8 cellular contexts compared by ENCODE assay signal in genomic region chr17:21551081-21551881, GRCh38.
DNase-seq lines count a peak whose midpoint lies in the region; ATAC-seq lines count a peak whose summit lies in the region.

No MANE protein-coding gene starts in this region.

- H3K4me1 ChIP-seq in mononuclear cell (ENCODE audit: insufficient read depth, low read length): peaks cover 18% of the 10 kb centered on the region

- peaks cover 31% of the 10 kb centered on the region for H3K27me3 ChIP-seq in mononuclear cell (ENCODE audit: insufficient read depth, low read length)

- DNase-seq in ELF-1 (ENCODE audit: low read depth, low spot score): peak; percentile 85
- DNase-seq in NOMO-1 treated with DMSO at 0.1 percent for 48 hours (lab: John Stamatoyannopoulos, UW; ENCODE audit: unreplicated experiment): peak; percentile 40
- DNase-seq in activated T-cell treated with anti-CD3 and anti-CD28 coated beads for 1 hour (ENCODE audit: low read depth): peak; percentile 80
- DNase-seq in epidermal melanocyte (ENCODE audit: insufficient read length, low spot score): peak; percentile 65
- peak; percentile 55 to 63 for DNase-seq in stimulated activated CD8-positive, alpha-beta memory T cell treated with anti-CD3 and anti-CD28 coated beads, Interleukin-15, amount 100 ng/mL, for 48 hours (ENCODE audit: low read depth in 2 of 2)

- H3K4me3 ChIP-seq in mononuclear cell (ENCODE audit: low read length): peak overlapping the region; percentile 51

- no peaks in the 10 kb centered on the region for H3K9me3 ChIP-seq in mononuclear cell (ENCODE audit: low read depth, low read length)

- ATAC-seq in HG03139 (IDR thresholded peaks at IDR 0.05; ENCODE audit: unreplicated experiment) (peak; percentile 60), GM18858 (IDR thresholded peaks at IDR 0.05; ENCODE audit: unreplicated experiment) (no peak)
